ENCODE assay signal across 8 cellular contexts in the genomic region with DNA sequence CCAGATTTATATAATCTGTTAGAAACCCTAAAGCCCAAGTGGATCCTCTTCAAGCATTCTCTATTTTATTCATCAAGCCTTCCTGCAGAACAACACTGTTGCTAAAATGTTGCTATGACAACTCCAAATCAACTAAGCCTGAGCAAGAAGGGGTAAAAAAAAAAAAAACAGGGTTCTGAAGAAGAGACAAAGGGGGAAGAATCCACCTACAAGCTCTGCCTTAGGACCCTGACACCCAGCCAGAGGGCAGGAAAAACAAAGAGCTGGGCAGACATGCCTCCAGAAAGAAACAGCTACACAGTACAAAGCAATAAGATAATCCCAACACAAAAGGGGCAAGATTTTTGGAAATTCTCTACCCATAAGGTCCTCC. TPM values are rescaled to one million over a fixed set of nuclear protein-coding genes. Genes with fewer than 3 reads are reported as not detected.
DNase-seq lines count a peak whose midpoint lies in the region; ATAC-seq, FAIRE-seq and TF ChIP-seq lines count a peak whose summit lies in the region.

No MANE protein-coding gene starts in this region.

- no peaks in the 10 kb centered on the region for H3K27me3 Mint-ChIP-seq in CD14-positive monocyte (ENCODE audit: low read depth in 3 of 3)
- H3K27me3 Mint-ChIP-seq in effector memory CD8-positive, alpha-beta T cell: no peaks in the 10 kb centered on the region

- H4K20me1 ChIP-seq in MM.1S (ENCODE audit: insufficient read depth, low read length): no peaks in the 10 kb centered on the region
- no peaks in the 10 kb centered on the region for H4K20me1 ChIP-seq in neural cell (ENCODE audit: insufficient read depth)

- H3K27ac ChIP-seq in MM.1S (ENCODE audit: low read length) (peak overlapping the region; percentile 88; the same call in 1 of the 2 replicates), neural cell (ENCODE audit: low read length) (peak overlapping the region; percentile 95)

- intact Hi-C loops in CD14-positive monocyte (cut with micrococcal nuclease): loop anchor here in 1 of 2 donors (1.0 kb wide), 1 partner anchor 24 kb away; no protein-coding TSS in a partner anchor
- intact Hi-C loops in posterior vena cava (cut with DNase I): no loop called here

- DNase-seq in CD14-positive monocyte (ENCODE audit: low spot score) (no peak), MM.1S (peak; percentile 27), NCI-H226 (no peak), D721Med (ENCODE audit: insufficient read length, low spot score) (no peak), DMS 273 (lab: John Stamatoyannopoulos, UW; ENCODE audit: unreplicated experiment) (no peak), posterior vena cava (ENCODE audit: low spot score) (no peak)
- DNase-seq in effector memory CD8-positive, alpha-beta T cell: no peak

- H2AFZ ChIP-seq in MM.1S (ENCODE audit: low read length): peak overlapping the region; percentile 63
- peak overlapping the region; percentile 76 for H2AFZ ChIP-seq in neural cell (ENCODE audit: low read depth, low read length)

- no peak for TF ChIP-seq RAD21 in neural cell (conservative IDR thresholded peaks at IDR 0.05)

- H3K36me3 Mint-ChIP-seq in CD14-positive monocyte: peaks cover 63 to 73% of the 10 kb centered on the region in 2 donors
- peaks cover 78% of the 10 kb centered on the region for H3K36me3 Mint-ChIP-seq in effector memory CD8-positive, alpha-beta T cell (ENCODE audit: insufficient read depth)

- H3K9me3 Mint-ChIP-seq in CD14-positive monocyte: no peaks in the 10 kb centered on the region
- H3K9me3 Mint-ChIP-seq in effector memory CD8-positive, alpha-beta T cell: no peaks in the 10 kb centered on the region

- H3K27me3 ChIP-seq in MM.1S (replicated peaks; ENCODE audit: insufficient read depth, low read length): no peaks in the 10 kb centered on the region
- H3K27me3 ChIP-seq in neural cell (ENCODE audit: insufficient read depth, low read depth, low read length): no peaks in the 10 kb centered on the region

- H3K9ac ChIP-seq in MM.1S (ENCODE audit: low read length) (peak overlapping the region; percentile 93), neural cell (ENCODE audit: low read length) (peak overlapping the region; percentile 98)

- TF ChIP-seq CTCF in CD14-positive monocyte (IDR thresholded peaks at IDR 0.05) (no peak), MM.1S (IDR thresholded peaks at IDR 0.05; ENCODE audit: low read length) (no peak), neural cell (IDR thresholded peaks at IDR 0.05; ENCODE audit: poor library complexity, severe bottlenecking) (no peak), D721Med (IDR thresholded peaks at IDR 0.05; ENCODE audit: insufficient read depth, missing control alignments) (no peak)

- H3K9me3 ChIP-seq in MM.1S (replicated peaks; ENCODE audit: insufficient read depth, low read length) (no peaks in the 10 kb centered on the region), neural cell (ENCODE audit: low read length) (peaks cover 12% of the 10 kb centered on the region)

- H3K79me2 ChIP-seq in MM.1S (ENCODE audit: low read length) (peaks cover 43% of the 10 kb centered on the region), neural cell (replicated peaks; ENCODE audit: insufficient read depth, low read length) (peaks cover 22% of the 10 kb centered on the region)

- peaks cover 22% of the 10 kb centered on the region for H3K4me1 ChIP-seq in MM.1S (ENCODE audit: low read length)

- H3K36me3 ChIP-seq in MM.1S (replicated peaks; ENCODE audit: insufficient read depth, low read length): peaks cover 8% of the 10 kb centered on the region
- peaks cover 16% of the 10 kb centered on the region for H3K36me3 ChIP-seq in neural cell (ENCODE audit: insufficient read depth, low read length)

- H3K4me3 ChIP-seq in MM.1S (ENCODE audit: low read length) (peak overlapping the region; percentile 80), neural cell (ENCODE audit: low read length) (peak overlapping the region; percentile 91)

- peaks cover 61% of the 10 kb centered on the region for H3K4me1 Mint-ChIP-seq in CD14-positive monocyte
- peaks cover 46 to 52% of the 10 kb centered on the region in 2 donors for H3K4me1 Mint-ChIP-seq in effector memory CD8-positive, alpha-beta T cell (ENCODE audit: low read depth in 2 of 2)

- peak; percentile 12 for ATAC-seq in effector memory CD8-positive, alpha-beta T cell (replicated peaks)

- peak overlapping the region; percentile 87 for H3K4me2 ChIP-seq in MM.1S (ENCODE audit: low read depth, low read length)
- peak overlapping the region; percentile 97 for H3K4me2 ChIP-seq in neural cell (ENCODE audit: low read length)

- TF ChIP-seq EP300 in neural cell (conservative IDR thresholded peaks at IDR 0.05; ENCODE audit: poor library complexity, severe bottlenecking): no peak

- no peaks in the 10 kb centered on the region for H3K9me2 ChIP-seq in MM.1S (replicated peaks; ENCODE audit: insufficient read depth, low read length)
- H3K9me2 ChIP-seq in neural cell (ENCODE audit: insufficient read depth, low read length): no peaks in the 10 kb centered on the region

- H3K27ac Mint-ChIP-seq in CD14-positive monocyte: peak overlapping the region; percentile 99 to 100 (median 100)
- H3K27ac Mint-ChIP-seq in effector memory CD8-positive, alpha-beta T cell: peak overlapping the region; percentile 97 to 98

- H3F3A ChIP-seq in MM.1S (ENCODE audit: insufficient read depth, low read length): peaks cover 52% of the 10 kb centered on the region
- H3F3A ChIP-seq in neural cell (ENCODE audit: insufficient read depth, low read length, poor library complexity, severe bottlenecking): peaks cover 3% of the 10 kb centered on the region

- peak overlapping the region; percentile 99 for H3K4me3 Mint-ChIP-seq in CD14-positive monocyte
- peak overlapping the region; percentile 91 for H3K4me3 Mint-ChIP-seq in effector memory CD8-positive, alpha-beta T cell

- FAIRE-seq in D721Med (lab: Jason Lieb, UNC): no peak

TF ChIP-seq in neural cell, 6 proteins besides CTCF, POLR2A, EP300 and RAD21:
- TF ChIP-seq EZH2 (IDR thresholded peaks at IDR 0.05; ENCODE audit: borderline replicate concordance, insufficient read depth, low read length, poor library complexity, severe bottlenecking) (no peak), POLR2AphosphoS5 (IDR thresholded peaks at IDR 0.05) (no peak), TAF1 (IDR thresholded peaks at IDR 0.05; ENCODE audit: low read depth) (no peak), SMC3 (conservative IDR thresholded peaks at IDR 0.05; ENCODE audit: poor library complexity) (no peak), MXI1 (conservative IDR thresholded peaks at IDR 0.05; ENCODE audit: poor library complexity, severe bottlenecking) (no peak)
- TF ChIP-seq, protein P1, sequence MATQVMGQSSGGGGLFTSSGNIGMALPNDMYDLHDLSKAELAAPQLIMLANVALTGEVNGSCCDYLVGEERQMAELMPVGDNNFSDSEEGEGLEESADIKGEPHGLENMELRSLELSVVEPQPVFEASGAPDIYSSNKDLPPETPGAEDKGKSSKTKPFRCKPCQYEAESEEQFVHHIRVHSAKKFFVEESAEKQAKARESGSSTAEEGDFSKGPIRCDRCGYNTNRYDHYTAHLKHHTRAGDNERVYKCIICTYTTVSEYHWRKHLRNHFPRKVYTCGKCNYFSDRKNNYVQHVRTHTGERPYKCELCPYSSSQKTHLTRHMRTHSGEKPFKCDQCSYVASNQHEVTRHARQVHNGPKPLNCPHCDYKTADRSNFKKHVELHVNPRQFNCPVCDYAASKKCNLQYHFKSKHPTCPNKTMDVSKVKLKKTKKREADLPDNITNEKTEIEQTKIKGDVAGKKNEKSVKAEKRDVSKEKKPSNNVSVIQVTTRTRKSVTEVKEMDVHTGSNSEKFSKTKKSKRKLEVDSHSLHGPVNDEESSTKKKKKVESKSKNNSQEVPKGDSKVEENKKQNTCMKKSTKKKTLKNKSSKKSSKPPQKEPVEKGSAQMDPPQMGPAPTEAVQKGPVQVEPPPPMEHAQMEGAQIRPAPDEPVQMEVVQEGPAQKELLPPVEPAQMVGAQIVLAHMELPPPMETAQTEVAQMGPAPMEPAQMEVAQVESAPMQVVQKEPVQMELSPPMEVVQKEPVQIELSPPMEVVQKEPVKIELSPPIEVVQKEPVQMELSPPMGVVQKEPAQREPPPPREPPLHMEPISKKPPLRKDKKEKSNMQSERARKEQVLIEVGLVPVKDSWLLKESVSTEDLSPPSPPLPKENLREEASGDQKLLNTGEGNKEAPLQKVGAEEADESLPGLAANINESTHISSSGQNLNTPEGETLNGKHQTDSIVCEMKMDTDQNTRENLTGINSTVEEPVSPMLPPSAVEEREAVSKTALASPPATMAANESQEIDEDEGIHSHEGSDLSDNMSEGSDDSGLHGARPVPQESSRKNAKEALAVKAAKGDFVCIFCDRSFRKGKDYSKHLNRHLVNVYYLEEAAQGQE (IDR thresholded peaks at IDR 0.05; ENCODE audit: borderline replicate concordance): no peak

RNA-seq across cellular contexts. Expression of a gene that starts 1.3 kb away (rescaled TPM):
- polyA plus RNA-seq in CD14-positive monocyte (10 to 100 TPM in 1 of 2 donors, 1 to 10 TPM in 1; 6.3 to 25.5 TPM), neural cell (366 and 457 TPM in 2 replicates)
- polyA minus RNA-seq in neural cell: 192 and 210 TPM in 2 replicates
- total RNA-seq in posterior vena cava: 10 to 100 TPM; 33.5 to 40.0 TPM

RNA-seq across cellular contexts. Expression of a gene that starts 5.8 kb away (rescaled TPM):
- polyA plus RNA-seq in CD14-positive monocyte: 10 to 100 TPM; 11.8 to 20.3 TPM
- polyA plus RNA-seq in neural cell: 59.6 and 63.5 TPM in 2 replicates
- polyA minus RNA-seq in neural cell: 13.3 and 18.7 TPM in 2 replicates
- total RNA-seq in posterior vena cava: 10 to 100 TPM in 1 of 2 donors, 1 to 10 TPM in 1; 4.5 to 12.5 TPM

RNA-seq across cellular contexts. Expression of a gene that starts 23.6 kb away (rescaled TPM):
- polyA plus RNA-seq in CD14-positive monocyte: 10 to 100 TPM; 35.9 to 58.0 TPM
- polyA plus RNA-seq in neural cell: 4.3 and 7.3 TPM in 2 replicates
- polyA minus RNA-seq in neural cell: 4.6 and 8.1 TPM in 2 replicates
- 10 to 100 TPM; 16.0 to 17.3 TPM for total RNA-seq in posterior vena cava

RNA-seq across cellular contexts. Expression of a gene that starts 25.2 kb away (rescaled TPM):
- 100 to 1,000 TPM; 101 to 140 TPM for polyA plus RNA-seq in CD14-positive monocyte
- polyA plus RNA-seq in neural cell: not detected in 2 replicates
- polyA minus RNA-seq in neural cell: not detected in 2 replicates
- 10 to 100 TPM; 10.5 to 15.2 TPM for total RNA-seq in posterior vena cava

RNA-seq across cellular contexts. Expression of a gene that starts 44.8 kb away (rescaled TPM):
- polyA plus RNA-seq in CD14-positive monocyte: under 1 TPM in 1 of 2 donors, not detected in 1; 0.07 TPM
- not detected in 2 replicates for polyA plus RNA-seq in neural cell
- not detected in 2 replicates for polyA minus RNA-seq in neural cell
- total RNA-seq in posterior vena cava: under 1 TPM in 1 of 2 donors, not detected in 1; 0.19 TPM

Comparison
In these comparisons a context has a peak if more than half of its experiments do, and no peak if none do; other contexts are left out.
1. RNA of a gene that starts 1.3 kb away (polyA plus RNA-seq): 366 to 457 TPM in neural cell; 6.3 to 25.5 TPM in CD14-positive monocyte; every median in the first group is over 10 times any median in the second.